In the genomic region with DNA sequence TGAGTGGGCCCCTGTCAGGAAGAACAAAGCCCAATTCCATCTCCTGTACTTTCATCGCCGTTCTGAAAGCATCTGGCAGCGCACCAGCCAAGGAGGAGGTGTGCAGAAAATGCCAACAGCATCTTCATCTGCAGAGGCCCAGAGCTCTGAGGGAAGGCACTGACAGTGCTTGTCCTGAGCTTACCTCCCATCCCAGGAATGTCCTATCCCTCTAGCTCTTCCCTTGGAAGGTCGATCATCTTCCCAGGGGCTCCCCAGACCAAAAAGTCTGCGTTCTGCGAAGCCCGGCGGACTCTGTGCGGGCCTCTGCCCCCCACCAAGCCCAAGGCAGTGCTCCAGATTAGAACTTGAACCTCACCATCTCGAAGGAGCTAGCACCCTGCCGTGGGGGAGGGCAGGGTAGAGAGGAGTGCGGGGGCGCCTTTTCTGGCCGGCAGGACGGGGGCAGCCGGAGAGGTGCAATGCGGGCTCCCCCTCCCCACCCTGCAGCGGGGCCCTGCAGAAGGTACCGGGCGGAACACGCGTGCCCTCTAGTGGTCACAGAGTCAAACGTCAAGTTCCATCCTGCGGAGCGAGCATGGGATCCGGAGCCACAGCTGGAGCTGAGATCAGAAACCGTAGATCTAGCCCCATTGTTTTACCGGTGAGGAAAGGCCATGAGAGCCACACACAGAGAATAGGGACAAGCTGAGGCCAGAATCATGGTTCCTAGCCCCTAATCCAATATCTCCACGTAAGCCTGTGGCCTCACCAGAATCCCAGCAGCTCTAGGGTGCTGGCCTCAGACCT, we compare ENCODE assay signal across 9 cellular contexts. TPM values are rescaled to one million over a fixed set of nuclear protein-coding genes. Genes with fewer than 3 reads are reported as not detected.
DNase-seq lines count a peak whose midpoint lies in the region; ATAC-seq and TF ChIP-seq lines count a peak whose summit lies in the region.
"Had no signal": no experiment of that assay in that cellular context is flagged by ENCODE, and none has a peak within 500 bp of the region (broad histone marks: within the 10 kb centered on the region; RNA-seq: fewer than 3 reads in every experiment).

No MANE protein-coding gene starts in this region.

- TF ChIP-seq POLR2A in esophagus squamous epithelium (IDR thresholded peaks at IDR 0.05): no peak

- H3K4me3 Mint-ChIP-seq in CD4-positive, alpha-beta memory T cell: peak overlapping the region in 2 of 8 donors; percentile 9 to 12
- H3K4me3 Mint-ChIP-seq in naive B cell: peak overlapping the region in 1 of 8 donors; percentile 52

- peaks cover 4 to 15% of the 10 kb centered on the region in 2 donors for H3K27me3 Mint-ChIP-seq in CD4-positive, alpha-beta memory T cell
- H3K27me3 Mint-ChIP-seq in naive B cell: peaks cover 36 to 73% (median 65%) of the 10 kb centered on the region in 3 donors

- H3K4me3 ChIP-seq in CD4-positive, alpha-beta memory T cell (ENCODE audit: low read length in 2 of 2): no peak overlapping the region
- H3K4me3 ChIP-seq in OCI-LY3 (ENCODE audit: low read length) (peak overlapping the region; percentile 45), esophagus squamous epithelium (peak overlapping the region in 1 of 4 donors; percentile 23)
- H3K4me3 ChIP-seq: SJSA1 had no signal

- intact Hi-C loops in CD4-positive, alpha-beta memory T cell (cut with micrococcal nuclease): loop anchor here (1.0 to 10.0 kb wide), 4 partner anchors 26 to 747 kb away; no protein-coding TSS in a partner anchor
- intact Hi-C loops in esophagus squamous epithelium (cut with DNase I): no loop called here

- CTCF ChIA-PET in CD4-positive, alpha-beta memory T cell (lab: Charles Lee; ENCODE audit: partially characterized antibody): interaction anchor here (0.7 to 6.9 kb wide), 60 partner anchors 8 to 747 kb away, joined by 3 to 109 read pairs (median 4); a partner anchor contains a TSS

- H3K9me3 Mint-ChIP-seq in CD4-positive, alpha-beta memory T cell: no peaks in the 10 kb centered on the region
- no peaks in the 10 kb centered on the region for H3K9me3 Mint-ChIP-seq in naive B cell

- H3K27me3 ChIP-seq in CD4-positive, alpha-beta memory T cell (ENCODE audit: insufficient read depth, low read length): no peaks in the 10 kb centered on the region
- H3K27me3 ChIP-seq in OCI-LY3 (ENCODE audit: low read depth, low read length) (0 out of 2 replicates have a peak, but pooled peaks cover 6% of the 10 kb centered on the region), esophagus squamous epithelium (peaks cover 0 to 49% (median 0%) of the 10 kb centered on the region in 4 donors)

- peaks cover 0 to 5% (median 2%) of the 10 kb centered on the region in 4 donors for H3K4me1 Mint-ChIP-seq in CD4-positive, alpha-beta memory T cell
- H3K4me1 Mint-ChIP-seq in naive B cell: no peaks in the 10 kb centered on the region

- POLR2A ChIA-PET in CD4-positive, alpha-beta memory T cell (lab: Charles Lee; ENCODE audit: partially characterized antibody): interaction anchor here (0.8 to 1.7 kb wide), 5 partner anchors 27 to 364 kb away, joined by 3 to 6 read pairs (median 4); no protein-coding TSS in a partner anchor

- no peaks in the 10 kb centered on the region for H3K36me3 ChIP-seq in CD4-positive, alpha-beta memory T cell (ENCODE audit: insufficient read depth, low read length)
- no peaks in the 10 kb centered on the region for H3K36me3 ChIP-seq in OCI-LY3 (replicated peaks; ENCODE audit: low read depth, low read length)
- no peaks in the 10 kb centered on the region for H3K36me3 ChIP-seq in esophagus squamous epithelium
- H3K36me3 ChIP-seq: SJSA1 had no signal

- H2AFZ ChIP-seq in OCI-LY3 (ENCODE audit: low read depth, low read length): peak overlapping the region; percentile 81

- no peak overlapping the region for H3K27ac Mint-ChIP-seq in CD4-positive, alpha-beta memory T cell
- H3K27ac Mint-ChIP-seq in naive B cell: no peak overlapping the region

- ATAC-seq in HG03175 (IDR thresholded peaks at IDR 0.05; ENCODE audit: unreplicated experiment) (peak; percentile 57), naive B cell (ENCODE audit: low read depth in 2 of 2) (peak; percentile 71 to 82), GM21360 (IDR thresholded peaks at IDR 0.05; ENCODE audit: unreplicated experiment) (no peak)

- no peaks in the 10 kb centered on the region for H3K36me3 Mint-ChIP-seq in CD4-positive, alpha-beta memory T cell
- no peaks in the 10 kb centered on the region for H3K36me3 Mint-ChIP-seq in naive B cell

- TF ChIP-seq CTCF in OCI-LY3 (IDR thresholded peaks at IDR 0.05; ENCODE audit: low read depth, low read length) (peak; percentile 93), esophagus squamous epithelium (IDR thresholded peaks at IDR 0.05) (peak; percentile 53 to 91 (median 80))

- WGBS in esophagus squamous epithelium, 2 donors: 11 to 14% methylated on average over 8 to 17 of the region's 29 CpGs

- H3K9ac ChIP-seq in OCI-LY3 (ENCODE audit: low read length): peak overlapping the region; percentile 32; the same call in 1 of the 2 replicates

- no peak overlapping the region for H3K27ac ChIP-seq in CD4-positive, alpha-beta memory T cell (ENCODE audit: low read depth, low read length)
- no peak overlapping the region for H3K27ac ChIP-seq in OCI-LY3 (ENCODE audit: low read length)
- H3K27ac ChIP-seq in esophagus squamous epithelium: no peak overlapping the region
- H3K27ac ChIP-seq: SJSA1 had no signal

- H3K4me2 ChIP-seq in OCI-LY3 (ENCODE audit: low read length): peak overlapping the region; percentile 77

- H4K20me1 ChIP-seq in OCI-LY3 (ENCODE audit: insufficient read depth, low read length): no peaks in the 10 kb centered on the region

- no peaks in the 10 kb centered on the region for H3K79me2 ChIP-seq in OCI-LY3 (ENCODE audit: low read length)

- no peaks in the 10 kb centered on the region for H3K9me3 ChIP-seq in CD4-positive, alpha-beta memory T cell (ENCODE audit: control insufficient read depth in 1 of 2, low read length in 2 of 2)
- no peaks in the 10 kb centered on the region for H3K9me3 ChIP-seq in OCI-LY3 (ENCODE audit: insufficient read depth, low read length)
- H3K9me3 ChIP-seq in esophagus squamous epithelium: no peaks in the 10 kb centered on the region
- H3K9me3 ChIP-seq: SJSA1 had no signal

- peak; percentile 63 to 72 (median 65) for DNase-seq in CD4-positive, alpha-beta memory T cell
- peak; percentile 65 for DNase-seq in activated T-cell treated with anti-CD3 and anti-CD28 coated beads for 4 hours
- no peak for DNase-seq in esophagus squamous epithelium (lab: John Stamatoyannopoulos, UW)
- DNase-seq in naive B cell: peak; percentile 58
- peak; percentile 48 to 49 for DNase-seq in stimulated activated CD8-positive, alpha-beta memory T cell treated with anti-CD3 and anti-CD28 coated beads, Interleukin-7, amount 100 ng/mL, for 4 hours (ENCODE audit: low read depth in 2 of 2)

- peaks cover 8% of the 10 kb centered on the region for H3K4me1 ChIP-seq in CD4-positive, alpha-beta memory T cell (ENCODE audit: insufficient read depth, low read length)
- H3K4me1 ChIP-seq in OCI-LY3 (ENCODE audit: low read length) (peaks cover 21% of the 10 kb centered on the region), esophagus squamous epithelium (peaks cover 0 to 36% (median 13%) of the 10 kb centered on the region in 3 donors)
- H3K4me1 ChIP-seq: SJSA1 had no signal

RNA-seq across cellular contexts. Expression of a gene that starts 5.0 kb away (rescaled TPM):
- total RNA-seq in CD4-positive, alpha-beta memory T cell: not detected
- polyA plus RNA-seq in CD4-positive, alpha-beta memory T cell: not detected
- total RNA-seq in esophagus squamous epithelium: 1 to 10 TPM in 1 of 4 donors, under 1 TPM in 1, not detected in 2; 0.38 to 1.1 TPM
- polyA plus RNA-seq in naive B cell (ENCODE audit: low read depth in 6 of 6): not detected
- total RNA-seq: SJSA1 had no signal

RNA-seq across cellular contexts. Expression of a gene that starts 18.8 kb away (rescaled TPM):
- not detected for total RNA-seq in CD4-positive, alpha-beta memory T cell
- polyA plus RNA-seq in CD4-positive, alpha-beta memory T cell: not detected
- total RNA-seq in esophagus squamous epithelium: 1 to 10 TPM in 3 of 4 donors, under 1 TPM in 1; 0.87 to 4.2 (median 1.3) TPM
- not detected for polyA plus RNA-seq in naive B cell (ENCODE audit: low read depth in 6 of 6)
- total RNA-seq: SJSA1 had no signal

RNA-seq across cellular contexts. Expression of a gene that starts 53.3 kb away (rescaled TPM):
- total RNA-seq in CD4-positive, alpha-beta memory T cell: 100 to 1,000 TPM; 115 to 116 TPM
- polyA plus RNA-seq in CD4-positive, alpha-beta memory T cell: 100 to 1,000 TPM; 169 to 194 TPM
- total RNA-seq in esophagus squamous epithelium: 10 to 100 TPM in 2 of 4 donors, 1 to 10 TPM in 2; 2.2 to 17.9 (median 9.5) TPM
- 1 to 10 TPM in 5 of 6 donors, under 1 TPM in 1; 0.64 to 8.1 (median 3.3) TPM for polyA plus RNA-seq in naive B cell (ENCODE audit: low read depth in 6 of 6)
- total RNA-seq: SJSA1 had no signal

Comparison
In these comparisons a context has a peak if more than half of its experiments do, and no peak if none do; other contexts are left out.
1. RNA of a gene that starts 53.3 kb away (total RNA-seq): 115 to 116 TPM in CD4-positive, alpha-beta memory T cell; 2.2 to 17.9 TPM in esophagus squamous epithelium; every median in the first group is over 4 times any median in the second.